In the genomic region with DNA sequence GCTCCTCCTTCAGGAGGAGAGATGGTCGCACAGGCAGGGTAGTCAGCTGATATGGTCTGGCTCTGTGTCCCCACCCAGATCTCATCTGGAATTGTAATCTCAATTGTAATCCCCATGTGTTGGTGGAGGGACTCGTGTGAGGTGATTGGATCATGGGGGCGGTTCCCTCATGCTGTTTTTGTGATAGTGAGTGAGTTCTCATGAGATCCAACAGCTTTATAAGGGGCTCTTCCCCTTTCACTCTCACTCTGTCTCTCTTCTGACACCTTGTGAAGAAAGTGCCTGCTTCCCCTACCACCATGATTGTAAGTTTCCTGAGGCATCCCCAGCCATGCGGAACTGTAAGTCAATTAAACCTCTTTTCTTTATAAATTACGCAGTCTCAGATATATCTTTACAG, we compare ENCODE assay signal across 31 cellular contexts.
"Had no signal": no experiment of that assay in that cellular context is flagged by ENCODE, and none has a peak within 500 bp of the region (broad histone marks: within the 10 kb centered on the region; RNA-seq: fewer than 3 reads in every experiment).

No MANE protein-coding gene starts in this region.

- H3K27ac ChIP-seq: adrenal gland, coronary artery, dorsolateral prefrontal cortex, neutrophil, skin epidermis, testis, transverse colon had no signal

- H3K4me3 Mint-ChIP-seq: activated CD4-positive, alpha-beta memory T cell treated with anti-CD3 and anti-CD28 coated beads for 36 hours; activated CD4-positive, alpha-beta T cell treated with anti-CD3 and anti-CD28 coated beads, Interleukin-2, amount 10 ng/mL, durations not matched to agents 24 days and 14 days; activated naive CD4-positive, alpha-beta T cell treated with anti-CD3 and anti-CD28 coated beads for 36 hours; activated naive CD8-positive, alpha-beta T cell treated with anti-CD3 and anti-CD28 coated beads for 36 hours; activated T-helper 1 cell treated with anti-CD3 and anti-CD28 coated beads, Interleukin-12 subunit alpha, Interleukin-12 subunit beta, Interleukin-2, Interleukin-4 antibody, amounts not matched to agents 30 ng/mL and 10 ng/mL and 1 ng/mL, durations not matched to agents 14 hours and 24 hours and 36 hours; brain; mesothelial cell of epicardium; naive B cell; nephron progenitor cell; T-helper 1 cell treated with Interleukin-12 subunit alpha and Interleukin-12 subunit beta and Interleukin-4 antibody, amounts not matched to agents 30 μg/mL and 1 μg/mL, for 36 hours had no signal

- H3K4me3 ChIP-seq: adrenal gland, coronary artery, dorsolateral prefrontal cortex, skin epidermis, testis, transverse colon had no signal

- DNase-seq: activated CD4-positive, alpha-beta memory T cell treated with anti-CD3 and anti-CD28 coated beads for 36 hours; activated CD4-positive, alpha-beta T cell treated with anti-CD3 and anti-CD28 coated beads, Interleukin-2, amount 10 ng/mL, durations not matched to agents 24 days and 14 days; activated CD4-positive, CD25-positive, alpha-beta regulatory T cell treated with anti-CD3 and anti-CD28 coated beads, Interleukin-2, amount 50 U/mL, for 72 hours; activated CD8-positive, alpha-beta memory T cell treated with anti-CD3 and anti-CD28 coated beads, Interleukin-2, amount 50 U/mL, for 4 hours; activated effector memory CD4-positive, alpha-beta T cell treated with anti-CD3 and anti-CD28 coated beads, Interleukin-2, amount 50 U/mL, for 16 hours; activated naive CD4-positive, alpha-beta T cell treated with anti-CD3 and anti-CD28 coated beads for 36 hours; activated naive CD8-positive, alpha-beta T cell treated with anti-CD3 and anti-CD28 coated beads for 36 hours; activated T-cell treated with anti-CD3 and anti-CD28 coated beads, Interleukin-2, amount 50 U/mL, for 1 hour; adrenal gland; aorta; dorsolateral prefrontal cortex; foreskin melanocyte; left ventricle myocardium superior; naive B cell; nephron progenitor cell; stimulated activated CD4-positive, alpha-beta T cell treated with anti-CD3 and anti-CD28 coated beads, Interleukin-12 subunit alpha, Interleukin-12 subunit beta, amount 100 ng/mL, for 4 hours; stimulated activated CD4-positive, alpha-beta T cell treated with anti-CD3 and anti-CD28 coated beads, Interleukin-4, amount 100 ng/mL, for 1 hour; stimulated activated naive CD8-positive, alpha-beta T cell treated with anti-CD3 and anti-CD28 coated beads, Interleukin-15, Interleukin-2, amounts not matched to agents 100 U/mL and 50 U/mL, for 24 hours; T-helper 9 cell; testis; transverse colon had no signal

- H3K27me3 ChIP-seq: adrenal gland, neutrophil, testis, transverse colon had no signal

- H3K4me1 ChIP-seq: adrenal gland, testis, transverse colon had no signal

- H3K27me3 Mint-ChIP-seq: activated CD4-positive, alpha-beta memory T cell treated with anti-CD3 and anti-CD28 coated beads for 36 hours; activated CD4-positive, alpha-beta T cell treated with anti-CD3 and anti-CD28 coated beads, Interleukin-2, amount 10 ng/mL, durations not matched to agents 24 days and 14 days; activated naive CD8-positive, alpha-beta T cell treated with anti-CD3 and anti-CD28 coated beads for 36 hours; brain; naive B cell; progenitor cell of endocrine pancreas had no signal

- H3K9me3 Mint-ChIP-seq: activated CD4-positive, alpha-beta memory T cell treated with anti-CD3 and anti-CD28 coated beads for 36 hours; activated CD4-positive, alpha-beta T cell treated with anti-CD3 and anti-CD28 coated beads, Interleukin-2, amount 10 ng/mL, durations not matched to agents 24 days and 14 days; activated naive CD4-positive, alpha-beta T cell treated with anti-CD3 and anti-CD28 coated beads for 36 hours; activated naive CD8-positive, alpha-beta T cell treated with anti-CD3 and anti-CD28 coated beads for 36 hours; activated T-helper 1 cell treated with anti-CD3 and anti-CD28 coated beads, Interleukin-12 subunit alpha, Interleukin-12 subunit beta, Interleukin-2, Interleukin-4 antibody, amounts not matched to agents 30 ng/mL and 10 ng/mL and 1 ng/mL, durations not matched to agents 14 hours and 24 hours and 36 hours; nephron progenitor cell; T-helper 1 cell treated with Interleukin-12 subunit alpha and Interleukin-12 subunit beta and Interleukin-4 antibody, amounts not matched to agents 30 μg/mL and 1 μg/mL, for 36 hours had no signal

- H3K36me3 Mint-ChIP-seq: activated CD4-positive, alpha-beta memory T cell treated with anti-CD3 and anti-CD28 coated beads for 36 hours; activated naive CD8-positive, alpha-beta T cell treated with anti-CD3 and anti-CD28 coated beads for 36 hours; brain; mesothelial cell of epicardium; naive B cell had no signal

- H3K27ac Mint-ChIP-seq: activated CD4-positive, alpha-beta memory T cell treated with anti-CD3 and anti-CD28 coated beads for 36 hours; activated CD4-positive, alpha-beta T cell treated with anti-CD3 and anti-CD28 coated beads, Interleukin-2, amount 10 ng/mL, durations not matched to agents 24 days and 14 days; activated naive CD4-positive, alpha-beta T cell treated with anti-CD3 and anti-CD28 coated beads for 36 hours; activated naive CD8-positive, alpha-beta T cell treated with anti-CD3 and anti-CD28 coated beads for 36 hours; activated T-helper 1 cell treated with anti-CD3 and anti-CD28 coated beads, Interleukin-12 subunit alpha, Interleukin-12 subunit beta, Interleukin-2, Interleukin-4 antibody, amounts not matched to agents 30 ng/mL and 10 ng/mL and 1 ng/mL, durations not matched to agents 14 hours and 24 hours and 36 hours; brain; mesothelial cell of epicardium; naive B cell; nephron progenitor cell; progenitor cell of endocrine pancreas; T-helper 1 cell treated with Interleukin-12 subunit alpha and Interleukin-12 subunit beta and Interleukin-4 antibody, amounts not matched to agents 30 μg/mL and 1 μg/mL, for 36 hours had no signal

- H3K9me3 ChIP-seq: adrenal gland, neutrophil, testis, transverse colon had no signal

- H3K4me1 Mint-ChIP-seq: activated CD4-positive, alpha-beta T cell treated with anti-CD3 and anti-CD28 coated beads, Interleukin-2, amount 10 ng/mL, durations not matched to agents 24 days and 14 days; activated naive CD8-positive, alpha-beta T cell treated with anti-CD3 and anti-CD28 coated beads for 36 hours; naive B cell; nephron progenitor cell had no signal

- ATAC-seq: esophagus mucosa; left ventricle myocardium superior; sciatic nerve; stimulated activated naive CD8-positive, alpha-beta T cell treated with anti-CD3 and anti-CD28 coated beads, Interleukin-15, Interleukin-2, amounts not matched to agents 100 U/mL and 50 U/mL, for 24 hours had no signal

- H3K36me3 ChIP-seq: adrenal gland, neutrophil, transverse colon had no signal
